ENCODE assay signal across 24 cellular contexts in genomic region chr2:191926671-191927070, GRCh38.
DNase-seq lines count a peak whose midpoint lies in the region; ATAC-seq, FAIRE-seq and TF ChIP-seq lines count a peak whose summit lies in the region.
"Had no signal": no experiment of that assay in that cellular context is flagged by ENCODE, and none has a peak within 500 bp of the region (broad histone marks: within the 10 kb centered on the region; RNA-seq: fewer than 3 reads in every experiment).

No MANE protein-coding gene starts in this region.

- FAIRE-seq in GM19239 (lab: Jason Lieb, UNC) (peak; percentile 11), HTR-8/SVneo (lab: Jason Lieb, UNC) (peak; percentile 77)
- FAIRE-seq: A204.1, D721Med, HepG2, K562 had no signal

- no peaks in the 10 kb centered on the region for H3K36me3 Mint-ChIP-seq in endothelial cell (ENCODE audit: low read depth, unreplicated experiment)
- H3K36me3 Mint-ChIP-seq in activated CD8-positive, alpha-beta T cell treated with anti-CD3 and anti-CD28 coated beads for 36 hours (ENCODE audit: low read depth): no peaks in the 10 kb centered on the region
- H3K36me3 Mint-ChIP-seq: CD14-positive monocyte had no signal

- intact Hi-C loops in activated CD8-positive, alpha-beta T cell treated with anti-CD3 and anti-CD28 coated beads for 36 hours (cut with micrococcal nuclease): no loop called here
- intact Hi-C loops in stomach (cut with DNase I; ENCODE audit: low total_unique reads): no loop called here

- no peak for TF ChIP-seq EP300 in stomach (IDR thresholded peaks at IDR 0.05)

- peaks cover 4% of the 10 kb centered on the region for H3K27me3 Mint-ChIP-seq in endothelial cell (ENCODE audit: unreplicated experiment)
- peaks cover 1% of the 10 kb centered on the region for H3K27me3 Mint-ChIP-seq in activated CD8-positive, alpha-beta T cell treated with anti-CD3 and anti-CD28 coated beads for 36 hours
- H3K27me3 Mint-ChIP-seq: B cell had no signal

- WGBS in stomach, 5 donors: 94 to 100% (median 95%) methylated on average over 1 of the region's 1 CpG

- ATAC-seq in activated CD8-positive, alpha-beta T cell treated with anti-CD3 and anti-CD28 coated beads for 36 hours: no peak
- ATAC-seq: HepG2, K562 had no signal

- no peaks in the 10 kb centered on the region for H3K9me3 ChIP-seq in stomach
- H3K9me3 ChIP-seq: Peyer's patch had no signal

- no peak for TF ChIP-seq CTCF in GM12864 (IDR thresholded peaks at IDR 0.05; ENCODE audit: low read depth, low read length, missing control alignments)
- TF ChIP-seq CTCF in endothelial cell (IDR thresholded peaks at IDR 0.05; ENCODE audit: unreplicated experiment): no peak
- TF ChIP-seq CTCF in activated CD8-positive, alpha-beta T cell treated with anti-CD3 and anti-CD28 coated beads for 36 hours (IDR thresholded peaks at IDR 0.05): no peak
- TF ChIP-seq CTCF in stomach (IDR thresholded peaks at IDR 0.05): no peak

- no peaks in the 10 kb centered on the region for H3K9me3 Mint-ChIP-seq in endothelial cell (ENCODE audit: unreplicated experiment)
- no peaks in the 10 kb centered on the region for H3K9me3 Mint-ChIP-seq in activated CD8-positive, alpha-beta T cell treated with anti-CD3 and anti-CD28 coated beads for 36 hours

- TF ChIP-seq POLR2A in stomach (IDR thresholded peaks at IDR 0.05): no peak

- H3K36me3 ChIP-seq in stomach: no peaks in the 10 kb centered on the region
- H3K36me3 ChIP-seq: Peyer's patch had no signal

- CTCF ChIA-PET in activated CD8-positive, alpha-beta T cell treated with anti-CD3 and anti-CD28 coated beads for 36 hours (lab: Charles Lee): no interaction called here

- POLR2A ChIA-PET in activated CD8-positive, alpha-beta T cell treated with anti-CD3 and anti-CD28 coated beads for 36 hours (lab: Charles Lee): interaction anchor here (0.6 kb wide), 1 partner anchor 1757 kb away, joined by 3 read pairs; no protein-coding TSS in a partner anchor

- no peak overlapping the region for H3K27ac ChIP-seq in stomach
- H3K27ac ChIP-seq: Peyer's patch had no signal

- H3K27me3 ChIP-seq in stomach: no peaks in the 10 kb centered on the region
- H3K27me3 ChIP-seq: Peyer's patch had no signal

- DNase-seq in GM12864 (ENCODE audit: low read depth) (peak; percentile 18), GM19239 (ENCODE audit: insufficient read length, low spot score) (no peak), HTR-8/SVneo (ENCODE audit: insufficient read length, low spot score) (no peak), endothelial cell (ENCODE audit: low spot score) (no peak), midbrain (lab: John Stamatoyannopoulos, UW) (no peak), NCI-H2029 (lab: John Stamatoyannopoulos, UW) (no peak), stomach (no peak)
- no peak for DNase-seq in activated CD8-positive, alpha-beta T cell treated with anti-CD3 and anti-CD28 coated beads for 36 hours
- DNase-seq: GDM1; GOT3; MM.1S; NCI-H1048; NCI-H1417 treated with DMSO at 0.1 percent for 48 hours; NCI-H187; NCI-H510A; NK-92 treated with Interleukin-12 subunit alpha and Interleukin-12 subunit beta, amount 100 ng/mL, for 24 hours; T-helper 1 cell had no signal

- no peak overlapping the region for H3K4me3 Mint-ChIP-seq in endothelial cell (ENCODE audit: unreplicated experiment)
- H3K4me3 Mint-ChIP-seq in activated CD8-positive, alpha-beta T cell treated with anti-CD3 and anti-CD28 coated beads for 36 hours: no peak overlapping the region
- H3K4me3 Mint-ChIP-seq: B cell, CD14-positive monocyte had no signal

- peaks cover 41% of the 10 kb centered on the region for H3K4me1 Mint-ChIP-seq in endothelial cell (ENCODE audit: unreplicated experiment)
- H3K4me1 Mint-ChIP-seq in activated CD8-positive, alpha-beta T cell treated with anti-CD3 and anti-CD28 coated beads for 36 hours (ENCODE audit: low read depth): no peaks in the 10 kb centered on the region
- H3K4me1 Mint-ChIP-seq: B cell had no signal

- H3K4me1 ChIP-seq in stomach: peaks cover 0 to 14% (median 10%) of the 10 kb centered on the region in 4 donors
- H3K4me1 ChIP-seq: Peyer's patch had no signal

- H3K27ac Mint-ChIP-seq in endothelial cell (ENCODE audit: unreplicated experiment): peak overlapping the region; percentile 37
- no peak overlapping the region for H3K27ac Mint-ChIP-seq in activated CD8-positive, alpha-beta T cell treated with anti-CD3 and anti-CD28 coated beads for 36 hours
- H3K27ac Mint-ChIP-seq: B cell, CD14-positive monocyte had no signal

- no peak overlapping the region for H3K4me3 ChIP-seq in GM12864 (ENCODE audit: low read depth, low read length)
- no peak overlapping the region for H3K4me3 ChIP-seq in stomach
- H3K4me3 ChIP-seq: K562, Peyer's patch had no signal
